In the genomic region with DNA sequence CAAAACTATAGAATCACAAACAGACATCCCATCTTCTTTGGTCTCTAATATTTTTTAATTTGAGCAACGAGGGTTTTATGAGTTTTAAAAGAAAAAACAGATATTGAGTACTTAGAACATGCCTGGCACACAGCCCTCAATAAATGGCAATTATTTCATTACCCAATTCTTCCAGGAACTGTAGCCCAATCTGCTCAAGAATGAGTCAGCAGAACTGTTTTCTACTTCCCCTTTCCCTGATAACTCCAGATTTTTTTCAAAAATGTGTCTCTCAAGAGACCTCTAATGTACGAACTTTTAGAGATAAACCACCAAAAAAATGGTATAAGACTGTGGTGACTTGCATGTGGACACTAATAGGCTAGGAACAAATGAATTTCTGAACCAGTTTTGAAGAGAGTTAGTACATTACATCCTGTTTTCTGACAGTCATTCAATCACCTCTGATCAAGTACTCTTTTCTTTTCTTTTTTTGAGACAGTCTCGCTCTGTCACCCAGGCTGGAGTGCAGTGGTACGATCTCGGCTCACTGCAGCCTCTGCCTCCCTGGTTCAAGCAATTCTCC, we compare ENCODE assay signal across 1 cellular context.
TF ChIP-seq lines count a peak whose summit lies in the region.

No MANE protein-coding gene starts in this region.

TF ChIP-seq in K562, 482 proteins besides CTCF, POLR2A, EP300 and RAD21 (continued from another document and continues in another):
- peak; percentile 50 for TF ChIP-seq MEIS2 (IDR thresholded peaks at IDR 0.05; ENCODE audit: partially characterized antibody)
- no peak for TF ChIP-seq ID3 (CRISPR knock-in tag; IDR thresholded peaks at IDR 0.05)
- no peak for TF ChIP-seq ID3 (tag; IDR thresholded peaks at IDR 0.05)
- TF ChIP-seq SMARCB1 (IDR thresholded peaks at IDR 0.05; ENCODE audit: insufficient read length, low read depth) = peak; percentile 72
- peak; percentile 62; the same call in 1 of the 2 replicates for TF ChIP-seq STAT5A (IDR thresholded peaks at IDR 0.05; ENCODE audit: borderline replicate concordance, low read length)
- TF ChIP-seq RCOR1 (IDR thresholded peaks at IDR 0.05; ENCODE audit: borderline replicate concordance in 1 of 2, low read depth in 2 of 2, low read length in 2 of 2) = peak in 1 of 2 experiments; percentile 92; a peak in 2 of 4 replicates
- peak; percentile 98 for TF ChIP-seq MAFF (IDR thresholded peaks at IDR 0.05; ENCODE audit: low read length)
- TF ChIP-seq MAFK (IDR thresholded peaks at IDR 0.05; ENCODE audit: low read length) = peak; percentile 92
- no peak for TF ChIP-seq ZFP36 (IDR thresholded peaks at IDR 0.05; ENCODE audit: low read depth, low read length, partially characterized antibody)
- TF ChIP-seq MCM2 (IDR thresholded peaks at IDR 0.05; ENCODE audit: low read depth) = no peak
- peak; percentile 71 for TF ChIP-seq EP400 (IDR thresholded peaks at IDR 0.05)
- TF ChIP-seq HDAC2 (IDR thresholded peaks at IDR 0.05) = peak; percentile 69; the same call in 1 of the 2 replicates
- TF ChIP-seq CBX3 (IDR thresholded peaks at IDR 0.05; ENCODE audit: borderline replicate concordance in 1 of 2, low read length in 2 of 2) = 0 out of 3 replicates have a peak, but pooled peaks of 1 of the 2 experiments have one; percentile 13
- TF ChIP-seq, protein P1, sequence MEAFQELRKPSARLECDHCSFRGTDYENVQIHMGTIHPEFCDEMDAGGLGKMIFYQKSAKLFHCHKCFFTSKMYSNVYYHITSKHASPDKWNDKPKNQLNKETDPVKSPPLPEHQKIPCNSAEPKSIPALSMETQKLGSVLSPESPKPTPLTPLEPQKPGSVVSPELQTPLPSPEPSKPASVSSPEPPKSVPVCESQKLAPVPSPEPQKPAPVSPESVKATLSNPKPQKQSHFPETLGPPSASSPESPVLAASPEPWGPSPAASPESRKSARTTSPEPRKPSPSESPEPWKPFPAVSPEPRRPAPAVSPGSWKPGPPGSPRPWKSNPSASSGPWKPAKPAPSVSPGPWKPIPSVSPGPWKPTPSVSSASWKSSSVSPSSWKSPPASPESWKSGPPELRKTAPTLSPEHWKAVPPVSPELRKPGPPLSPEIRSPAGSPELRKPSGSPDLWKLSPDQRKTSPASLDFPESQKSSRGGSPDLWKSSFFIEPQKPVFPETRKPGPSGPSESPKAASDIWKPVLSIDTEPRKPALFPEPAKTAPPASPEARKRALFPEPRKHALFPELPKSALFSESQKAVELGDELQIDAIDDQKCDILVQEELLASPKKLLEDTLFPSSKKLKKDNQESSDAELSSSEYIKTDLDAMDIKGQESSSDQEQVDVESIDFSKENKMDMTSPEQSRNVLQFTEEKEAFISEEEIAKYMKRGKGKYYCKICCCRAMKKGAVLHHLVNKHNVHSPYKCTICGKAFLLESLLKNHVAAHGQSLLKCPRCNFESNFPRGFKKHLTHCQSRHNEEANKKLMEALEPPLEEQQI (IDR thresholded peaks at IDR 0.05) = peak; percentile 69
- TF ChIP-seq ILF3 (IDR thresholded peaks at IDR 0.05; ENCODE audit: borderline replicate concordance) = 0 out of 2 replicates have a peak, but pooled peaks have one; percentile 35
- TF ChIP-seq ZNF384 (IDR thresholded peaks at IDR 0.05; ENCODE audit: low read depth, low read length) = peak; percentile 83
- 0 out of 2 replicates have a peak, but pooled peaks have one; percentile 31 for TF ChIP-seq PATZ1 (CRISPR knock-in tag; IDR thresholded peaks at IDR 0.05; ENCODE audit: borderline replicate concordance)
- peak; percentile 96 for TF ChIP-seq NFE2L1 (tag; IDR thresholded peaks at IDR 0.05; ENCODE audit: borderline replicate concordance, low read depth)
- TF ChIP-seq, protein P2, sequence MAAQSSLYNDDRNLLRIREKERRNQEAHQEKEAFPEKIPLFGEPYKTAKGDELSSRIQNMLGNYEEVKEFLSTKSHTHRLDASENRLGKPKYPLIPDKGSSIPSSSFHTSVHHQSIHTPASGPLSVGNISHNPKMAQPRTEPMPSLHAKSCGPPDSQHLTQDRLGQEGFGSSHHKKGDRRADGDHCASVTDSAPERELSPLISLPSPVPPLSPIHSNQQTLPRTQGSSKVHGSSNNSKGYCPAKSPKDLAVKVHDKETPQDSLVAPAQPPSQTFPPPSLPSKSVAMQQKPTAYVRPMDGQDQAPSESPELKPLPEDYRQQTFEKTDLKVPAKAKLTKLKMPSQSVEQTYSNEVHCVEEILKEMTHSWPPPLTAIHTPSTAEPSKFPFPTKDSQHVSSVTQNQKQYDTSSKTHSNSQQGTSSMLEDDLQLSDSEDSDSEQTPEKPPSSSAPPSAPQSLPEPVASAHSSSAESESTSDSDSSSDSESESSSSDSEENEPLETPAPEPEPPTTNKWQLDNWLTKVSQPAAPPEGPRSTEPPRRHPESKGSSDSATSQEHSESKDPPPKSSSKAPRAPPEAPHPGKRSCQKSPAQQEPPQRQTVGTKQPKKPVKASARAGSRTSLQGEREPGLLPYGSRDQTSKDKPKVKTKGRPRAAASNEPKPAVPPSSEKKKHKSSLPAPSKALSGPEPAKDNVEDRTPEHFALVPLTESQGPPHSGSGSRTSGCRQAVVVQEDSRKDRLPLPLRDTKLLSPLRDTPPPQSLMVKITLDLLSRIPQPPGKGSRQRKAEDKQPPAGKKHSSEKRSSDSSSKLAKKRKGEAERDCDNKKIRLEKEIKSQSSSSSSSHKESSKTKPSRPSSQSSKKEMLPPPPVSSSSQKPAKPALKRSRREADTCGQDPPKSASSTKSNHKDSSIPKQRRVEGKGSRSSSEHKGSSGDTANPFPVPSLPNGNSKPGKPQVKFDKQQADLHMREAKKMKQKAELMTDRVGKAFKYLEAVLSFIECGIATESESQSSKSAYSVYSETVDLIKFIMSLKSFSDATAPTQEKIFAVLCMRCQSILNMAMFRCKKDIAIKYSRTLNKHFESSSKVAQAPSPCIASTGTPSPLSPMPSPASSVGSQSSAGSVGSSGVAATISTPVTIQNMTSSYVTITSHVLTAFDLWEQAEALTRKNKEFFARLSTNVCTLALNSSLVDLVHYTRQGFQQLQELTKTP (IDR thresholded peaks at IDR 0.05; ENCODE audit: low read depth in 1 of 2, partially characterized antibody in 2 of 2) = peak in 1 of 2 experiments; percentile 49
- peak; percentile 20; the same call in 1 of the 2 replicates for TF ChIP-seq VEZF1 (CRISPR knock-in tag; IDR thresholded peaks at IDR 0.05)
- no peak for TF ChIP-seq ZSCAN29 (IDR thresholded peaks at IDR 0.05)
- TF ChIP-seq, protein P3, sequence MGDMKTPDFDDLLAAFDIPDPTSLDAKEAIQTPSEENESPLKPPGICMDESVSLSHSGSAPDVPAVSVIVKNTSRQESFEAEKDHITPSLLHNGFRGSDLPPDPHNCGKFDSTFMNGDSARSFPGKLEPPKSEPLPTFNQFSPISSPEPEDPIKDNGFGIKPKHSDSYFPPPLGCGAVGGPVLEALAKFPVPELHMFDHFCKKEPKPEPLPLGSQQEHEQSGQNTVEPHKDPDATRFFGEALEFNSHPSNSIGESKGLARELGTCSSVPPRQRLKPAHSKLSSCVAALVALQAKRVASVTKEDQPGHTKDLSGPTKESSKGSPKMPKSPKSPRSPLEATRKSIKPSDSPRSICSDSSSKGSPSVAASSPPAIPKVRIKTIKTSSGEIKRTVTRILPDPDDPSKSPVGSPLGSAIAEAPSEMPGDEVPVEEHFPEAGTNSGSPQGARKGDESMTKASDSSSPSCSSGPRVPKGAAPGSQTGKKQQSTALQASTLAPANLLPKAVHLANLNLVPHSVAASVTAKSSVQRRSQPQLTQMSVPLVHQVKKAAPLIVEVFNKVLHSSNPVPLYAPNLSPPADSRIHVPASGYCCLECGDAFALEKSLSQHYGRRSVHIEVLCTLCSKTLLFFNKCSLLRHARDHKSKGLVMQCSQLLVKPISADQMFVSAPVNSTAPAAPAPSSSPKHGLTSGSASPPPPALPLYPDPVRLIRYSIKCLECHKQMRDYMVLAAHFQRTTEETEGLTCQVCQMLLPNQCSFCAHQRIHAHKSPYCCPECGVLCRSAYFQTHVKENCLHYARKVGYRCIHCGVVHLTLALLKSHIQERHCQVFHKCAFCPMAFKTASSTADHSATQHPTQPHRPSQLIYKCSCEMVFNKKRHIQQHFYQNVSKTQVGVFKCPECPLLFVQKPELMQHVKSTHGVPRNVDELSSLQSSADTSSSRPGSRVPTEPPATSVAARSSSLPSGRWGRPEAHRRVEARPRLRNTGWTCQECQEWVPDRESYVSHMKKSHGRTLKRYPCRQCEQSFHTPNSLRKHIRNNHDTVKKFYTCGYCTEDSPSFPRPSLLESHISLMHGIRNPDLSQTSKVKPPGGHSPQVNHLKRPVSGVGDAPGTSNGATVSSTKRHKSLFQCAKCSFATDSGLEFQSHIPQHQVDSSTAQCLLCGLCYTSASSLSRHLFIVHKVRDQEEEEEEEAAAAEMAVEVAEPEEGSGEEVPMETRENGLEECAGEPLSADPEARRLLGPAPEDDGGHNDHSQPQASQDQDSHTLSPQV (IDR thresholded peaks at IDR 0.05) = peak; percentile 44
- no peak for TF ChIP-seq KDM2B (CRISPR knock-in tag; IDR thresholded peaks at IDR 0.05)
- peak; percentile 60 for TF ChIP-seq CBFA2T3 (IDR thresholded peaks at IDR 0.05)
- TF ChIP-seq ERF (CRISPR knock-in tag; IDR thresholded peaks at IDR 0.05) = no peak
- no peak for TF ChIP-seq NCOA6 (IDR thresholded peaks at IDR 0.05)
- no peak for TF ChIP-seq ZNF717 (CRISPR knock-in tag; IDR thresholded peaks at IDR 0.05)
- TF ChIP-seq DPF2 (IDR thresholded peaks at IDR 0.05) = peak; percentile 94
- no peak for TF ChIP-seq ZNF785 (CRISPR knock-in tag; IDR thresholded peaks at IDR 0.05)
- TF ChIP-seq, protein P4, sequence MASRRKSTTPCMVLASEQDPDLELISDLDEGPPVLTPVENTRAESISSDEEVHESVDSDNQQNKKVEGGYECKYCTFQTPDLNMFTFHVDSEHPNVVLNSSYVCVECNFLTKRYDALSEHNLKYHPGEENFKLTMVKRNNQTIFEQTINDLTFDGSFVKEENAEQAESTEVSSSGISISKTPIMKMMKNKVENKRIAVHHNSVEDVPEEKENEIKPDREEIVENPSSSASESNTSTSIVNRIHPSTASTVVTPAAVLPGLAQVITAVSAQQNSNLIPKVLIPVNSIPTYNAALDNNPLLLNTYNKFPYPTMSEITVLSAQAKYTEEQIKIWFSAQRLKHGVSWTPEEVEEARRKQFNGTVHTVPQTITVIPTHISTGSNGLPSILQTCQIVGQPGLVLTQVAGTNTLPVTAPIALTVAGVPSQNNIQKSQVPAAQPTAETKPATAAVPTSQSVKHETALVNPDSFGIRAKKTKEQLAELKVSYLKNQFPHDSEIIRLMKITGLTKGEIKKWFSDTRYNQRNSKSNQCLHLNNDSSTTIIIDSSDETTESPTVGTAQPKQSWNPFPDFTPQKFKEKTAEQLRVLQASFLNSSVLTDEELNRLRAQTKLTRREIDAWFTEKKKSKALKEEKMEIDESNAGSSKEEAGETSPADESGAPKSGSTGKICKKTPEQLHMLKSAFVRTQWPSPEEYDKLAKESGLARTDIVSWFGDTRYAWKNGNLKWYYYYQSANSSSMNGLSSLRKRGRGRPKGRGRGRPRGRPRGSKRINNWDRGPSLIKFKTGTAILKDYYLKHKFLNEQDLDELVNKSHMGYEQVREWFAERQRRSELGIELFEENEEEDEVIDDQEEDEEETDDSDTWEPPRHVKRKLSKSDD (conservative IDR thresholded peaks at IDR 0.05; ENCODE audit: low read length) = no peak
- TF ChIP-seq GABPA (tag; conservative IDR thresholded peaks at IDR 0.05; ENCODE audit: low read depth) = peak; percentile 50
- TF ChIP-seq NCOR1 (IDR thresholded peaks at IDR 0.05) = 0 out of 2 replicates have a peak, but pooled peaks have one; percentile 23
- TF ChIP-seq RFX5 (IDR thresholded peaks at IDR 0.05; ENCODE audit: low read depth, low read length) = no peak
- TF ChIP-seq ZNF76 (CRISPR knock-in tag; IDR thresholded peaks at IDR 0.05; ENCODE audit: borderline replicate concordance) = no peak
- no peak for TF ChIP-seq ZKSCAN3 (CRISPR knock-in tag; IDR thresholded peaks at IDR 0.05)
- 0 out of 4 replicates have a peak, but pooled peaks of 1 of the 2 experiments have one; percentile 18 for TF ChIP-seq FOXK2 (conservative IDR thresholded peaks at IDR 0.05 in 1 of 2, IDR thresholded peaks at IDR 0.05 in 1 of 2; ENCODE audit: low read depth in 2 of 2)
- TF ChIP-seq L3MBTL2 (IDR thresholded peaks at IDR 0.05) = peak; percentile 25; the same call in 1 of the 2 replicates
- peak; percentile 49; the same call in 1 of the 2 replicates for TF ChIP-seq ELF1 (tag; IDR thresholded peaks at IDR 0.05)
- TF ChIP-seq CEBPG (CRISPR knock-in tag; IDR thresholded peaks at IDR 0.05) = no peak
- TF ChIP-seq CEBPG (tag; conservative IDR thresholded peaks at IDR 0.05 in 1 of 2, IDR thresholded peaks at IDR 0.05 in 1 of 2) = peak; percentile 67 to 88
- 0 out of 2 replicates have a peak, but pooled peaks have one; percentile 48 for TF ChIP-seq PHB (CRISPR knock-in tag; IDR thresholded peaks at IDR 0.05)
- no peak for TF ChIP-seq CHD1 (IDR thresholded peaks at IDR 0.05; ENCODE audit: low read length)
- TF ChIP-seq KDM1A (IDR thresholded peaks at IDR 0.05) = peak; percentile 70 to 80
- no peak for TF ChIP-seq ELF2 (CRISPR knock-in tag; IDR thresholded peaks at IDR 0.05)
